8 cellular contexts compared by ENCODE assay signal in genomic region chr6:26198626-26199056, GRCh38.
DNase-seq lines count a peak whose midpoint lies in the region; ATAC-seq, FAIRE-seq and TF ChIP-seq lines count a peak whose summit lies in the region.

No MANE protein-coding gene starts in this region.

- H3K27me3 ChIP-seq in PC-9 (ENCODE audit: insufficient read depth, low read depth) (no peaks in the 10 kb centered on the region), ectodermal cell (ENCODE audit: control insufficient read depth, insufficient read depth, low read length, poor library complexity, severe bottlenecking) (no peaks in the 10 kb centered on the region)

- peak overlapping the region; percentile 85 for H3K27ac ChIP-seq in PC-9
- peak overlapping the region; percentile 94 for H3K27ac ChIP-seq in ectodermal cell (ENCODE audit: insufficient read depth, low read depth, low read length, poor library complexity, severe bottlenecking)

- no peak for FAIRE-seq in GM12892 (lab: Jason Lieb, UNC)

- peak overlapping the region; percentile 77 for H3K4me3 ChIP-seq in PC-9
- peak overlapping the region; percentile 93 for H3K4me3 ChIP-seq in ectodermal cell (ENCODE audit: insufficient read depth, low read depth, low read length)

- peak overlapping the region; percentile 76 for H2AFZ ChIP-seq in PC-9

- CTCF ChIA-PET in PC-9 (lab: Charles Lee): interaction anchor here (1.9 kb wide), 1 partner anchor 10 kb away, joined by 8 read pairs; a partner anchor contains a TSS

- H3K36me3 ChIP-seq in PC-9 (ENCODE audit: low read depth): 0 out of 2 replicates have a peak, but pooled peaks cover 4% of the 10 kb centered on the region
- H3K36me3 ChIP-seq in ectodermal cell (ENCODE audit: control insufficient read depth, insufficient read depth, low read length): no peaks in the 10 kb centered on the region

- POLR2A ChIA-PET in PC-9 (lab: Charles Lee; ENCODE audit: unreplicated experiment): interaction anchor here (0.5 to 3.8 kb wide), 20 partner anchors 10 to 1639 kb away, joined by 3 to 148 read pairs (median 11); a partner anchor contains a TSS

- peaks cover 0 to 12% of the 10 kb centered on the region in 2 donors for H3K36me3 Mint-ChIP-seq in naive B cell

- H3K27me3 Mint-ChIP-seq in naive B cell: no peaks in the 10 kb centered on the region

- no peaks in the 10 kb centered on the region for H3K9me2 ChIP-seq in PC-9 (ENCODE audit: insufficient read depth)

- peak overlapping the region; percentile 87 to 100 (median 99) for H3K4me3 Mint-ChIP-seq in naive B cell

- no peak for DNase-seq in GM12892 (ENCODE audit: insufficient read length)
- DNase-seq in PC-9: no peak
- DNase-seq in naive B cell: no peak
- no peak for DNase-seq in NCI-H2107 (lab: John Stamatoyannopoulos, UW)
- DNase-seq in AML-193 (lab: John Stamatoyannopoulos, UW): no peak

- WGBS in ectodermal cell, 2 experiments: 0 to 1% methylated on average over 13 of the region's 15 CpGs

- BruUV-seq in PC-9 (replicated peaks; lab: Mats Ljungman, UMichigan): TSS peak; percentile 64

- H3K9me3 ChIP-seq in PC-9 (ENCODE audit: insufficient read depth, low read depth): no peaks in the 10 kb centered on the region
- H3K9me3 ChIP-seq in ectodermal cell (ENCODE audit: control insufficient read depth, low read length): no peaks in the 10 kb centered on the region

- ATAC-seq in HG02588 (IDR thresholded peaks at IDR 0.05; ENCODE audit: unreplicated experiment) (peak; percentile 4), naive B cell (ENCODE audit: low read depth in 2 of 2) (peak; percentile 11 to 15), HG03097 (IDR thresholded peaks at IDR 0.05; ENCODE audit: low FRiP score, unreplicated experiment) (no peak)

- TF ChIP-seq POLR2A in GM12892 (IDR thresholded peaks at IDR 0.05; ENCODE audit: low read depth, low read length): peak; percentile 18

- H3K4me1 Mint-ChIP-seq in naive B cell: peaks cover 29 to 39% (median 29%) of the 10 kb centered on the region in 3 donors

- peaks cover 36% of the 10 kb centered on the region for H3F3A ChIP-seq in PC-9 (ENCODE audit: insufficient read depth, low read depth)

- TF ChIP-seq CTCF in PC-9 (conservative IDR thresholded peaks at IDR 0.05): no peak

- H4K20me1 ChIP-seq in PC-9 (ENCODE audit: insufficient read depth): no peaks in the 10 kb centered on the region

- H3K4me2 ChIP-seq in PC-9: peak overlapping the region; percentile 94

- intact Hi-C loops in PC-9 (cut with micrococcal nuclease; ENCODE audit: unreplicated experiment): loop anchor here (1.0 to 10.0 kb wide), 8 partner anchors 9 to 934 kb away; partner anchors contain the start of gene ABT1

- H3K79me2 ChIP-seq in PC-9 (ENCODE audit: low read depth): peaks cover 28% of the 10 kb centered on the region

- H3K4me1 ChIP-seq in PC-9 (replicated peaks; ENCODE audit: insufficient read depth) (peaks cover 18% of the 10 kb centered on the region), ectodermal cell (ENCODE audit: control insufficient read depth, insufficient read depth, low read length) (no peaks in the 10 kb centered on the region)

- H3K9me3 Mint-ChIP-seq in naive B cell: peaks cover 0 to 4% (median 1%) of the 10 kb centered on the region in 7 donors

- H3K27ac Mint-ChIP-seq in naive B cell: peak overlapping the region; percentile 96 to 99 (median 96)
